Comparison of ENCODE assay signal across 1 cellular context in the genomic region with DNA sequence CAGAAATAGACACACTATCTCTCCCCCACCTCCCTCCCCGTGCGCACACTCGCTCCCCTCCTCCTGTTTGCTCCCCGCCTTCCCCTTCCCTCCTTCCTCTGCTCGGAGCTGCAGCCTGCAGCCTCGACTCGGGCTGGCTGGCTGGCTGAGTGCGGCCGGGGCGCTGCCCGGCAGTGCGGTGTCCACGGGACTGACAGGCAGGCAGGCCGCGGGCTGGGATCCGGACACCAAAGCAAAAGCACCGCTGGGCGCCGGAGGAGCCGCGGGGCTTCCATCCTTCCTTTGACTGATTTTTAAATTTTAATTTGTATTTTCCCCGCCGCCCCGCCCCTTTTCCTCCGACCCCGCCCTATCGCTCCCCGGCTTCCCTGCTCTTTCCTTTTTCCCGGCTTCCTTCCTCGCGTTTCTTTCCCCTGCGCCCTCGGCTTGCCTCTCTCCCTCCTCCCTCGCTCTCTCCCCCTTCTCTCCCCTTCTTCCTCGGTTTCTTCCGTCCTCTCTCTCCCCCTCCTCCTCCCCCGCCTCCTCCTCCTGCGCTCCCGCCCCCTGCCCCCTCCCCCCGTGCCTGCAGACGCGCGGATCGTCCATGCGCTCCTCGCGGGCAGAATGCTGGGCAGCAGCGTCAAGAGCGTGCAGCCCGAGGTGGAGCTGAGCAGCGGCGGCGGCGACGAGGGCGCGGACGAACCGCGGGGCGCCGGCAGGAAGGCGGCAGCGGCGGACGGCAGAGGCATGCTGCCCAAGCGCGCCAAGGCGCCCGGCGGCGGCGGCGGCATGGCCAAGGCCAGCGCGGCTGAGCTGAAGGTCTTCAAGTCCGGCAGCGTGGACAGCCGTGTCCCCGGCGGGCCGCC.
TF ChIP-seq lines count a peak whose summit lies in the region.

No MANE protein-coding gene starts in this region.

TF ChIP-seq in K562, 482 proteins besides CTCF, POLR2A, EP300 and RAD21 (continued from another document and continues in another):
- TF ChIP-seq, protein P1, sequence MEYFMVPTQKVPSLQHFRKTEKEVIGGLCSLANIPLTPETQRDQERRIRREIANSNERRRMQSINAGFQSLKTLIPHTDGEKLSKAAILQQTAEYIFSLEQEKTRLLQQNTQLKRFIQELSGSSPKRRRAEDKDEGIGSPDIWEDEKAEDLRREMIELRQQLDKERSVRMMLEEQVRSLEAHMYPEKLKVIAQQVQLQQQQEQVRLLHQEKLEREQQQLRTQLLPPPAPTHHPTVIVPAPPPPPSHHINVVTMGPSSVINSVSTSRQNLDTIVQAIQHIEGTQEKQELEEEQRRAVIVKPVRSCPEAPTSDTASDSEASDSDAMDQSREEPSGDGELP (CRISPR knock-in tag; IDR thresholded peaks at IDR 0.05; ENCODE audit: borderline replicate concordance), result peak; percentile 49; the same call in 1 of the 2 replicates
- no peak for TF ChIP-seq ZNF780A (CRISPR knock-in tag; IDR thresholded peaks at IDR 0.05)
- TF ChIP-seq, protein P2, sequence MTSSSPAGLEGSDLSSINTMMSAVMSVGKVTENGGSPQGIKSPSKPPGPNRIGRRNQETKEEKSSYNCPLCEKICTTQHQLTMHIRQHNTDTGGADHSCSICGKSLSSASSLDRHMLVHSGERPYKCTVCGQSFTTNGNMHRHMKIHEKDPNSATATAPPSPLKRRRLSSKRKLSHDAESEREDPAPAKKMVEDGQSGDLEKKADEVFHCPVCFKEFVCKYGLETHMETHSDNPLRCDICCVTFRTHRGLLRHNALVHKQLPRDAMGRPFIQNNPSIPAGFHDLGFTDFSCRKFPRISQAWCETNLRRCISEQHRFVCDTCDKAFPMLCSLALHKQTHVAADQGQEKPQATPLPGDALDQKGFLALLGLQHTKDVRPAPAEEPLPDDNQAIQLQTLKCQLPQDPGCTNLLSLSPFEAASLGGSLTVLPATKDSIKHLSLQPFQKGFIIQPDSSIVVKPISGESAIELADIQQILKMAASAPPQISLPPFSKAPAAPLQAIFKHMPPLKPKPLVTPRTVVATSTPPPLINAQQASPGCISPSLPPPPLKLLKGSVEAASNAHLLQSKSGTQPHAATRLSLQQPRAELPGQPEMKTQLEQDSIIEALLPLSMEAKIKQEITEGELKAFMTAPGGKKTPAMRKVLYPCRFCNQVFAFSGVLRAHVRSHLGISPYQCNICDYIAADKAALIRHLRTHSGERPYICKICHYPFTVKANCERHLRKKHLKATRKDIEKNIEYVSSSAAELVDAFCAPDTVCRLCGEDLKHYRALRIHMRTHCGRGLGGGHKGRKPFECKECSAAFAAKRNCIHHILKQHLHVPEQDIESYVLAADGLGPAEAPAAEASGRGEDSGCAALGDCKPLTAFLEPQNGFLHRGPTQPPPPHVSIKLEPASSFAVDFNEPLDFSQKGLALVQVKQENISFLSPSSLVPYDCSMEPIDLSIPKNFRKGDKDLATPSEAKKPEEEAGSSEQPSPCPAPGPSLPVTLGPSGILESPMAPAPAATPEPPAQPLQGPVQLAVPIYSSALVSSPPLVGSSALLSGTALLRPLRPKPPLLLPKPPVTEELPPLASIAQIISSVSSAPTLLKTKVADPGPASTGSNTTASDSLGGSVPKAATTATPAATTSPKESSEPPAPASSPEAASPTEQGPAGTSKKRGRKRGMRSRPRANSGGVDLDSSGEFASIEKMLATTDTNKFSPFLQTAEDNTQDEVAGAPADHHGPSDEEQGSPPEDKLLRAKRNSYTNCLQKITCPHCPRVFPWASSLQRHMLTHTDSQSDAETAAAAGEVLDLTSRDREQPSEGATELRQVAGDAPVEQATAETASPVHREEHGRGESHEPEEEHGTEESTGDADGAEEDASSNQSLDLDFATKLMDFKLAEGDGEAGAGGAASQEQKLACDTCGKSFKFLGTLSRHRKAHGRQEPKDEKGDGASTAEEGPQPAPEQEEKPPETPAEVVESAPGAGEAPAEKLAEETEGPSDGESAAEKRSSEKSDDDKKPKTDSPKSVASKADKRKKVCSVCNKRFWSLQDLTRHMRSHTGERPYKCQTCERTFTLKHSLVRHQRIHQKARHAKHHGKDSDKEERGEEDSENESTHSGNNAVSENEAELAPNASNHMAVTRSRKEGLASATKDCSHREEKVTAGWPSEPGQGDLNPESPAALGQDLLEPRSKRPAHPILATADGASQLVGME (CRISPR knock-in tag; IDR thresholded peaks at IDR 0.05), result no peak
- peak in 1 of 2 experiments; percentile 11; a peak in 1 of 4 replicates for TF ChIP-seq TEAD1 (CRISPR knock-in tag; IDR thresholded peaks at IDR 0.05)
- no peak for TF ChIP-seq SMAD2 (IDR thresholded peaks at IDR 0.05; ENCODE audit: low read depth, low read length)
- TF ChIP-seq, protein P3, sequence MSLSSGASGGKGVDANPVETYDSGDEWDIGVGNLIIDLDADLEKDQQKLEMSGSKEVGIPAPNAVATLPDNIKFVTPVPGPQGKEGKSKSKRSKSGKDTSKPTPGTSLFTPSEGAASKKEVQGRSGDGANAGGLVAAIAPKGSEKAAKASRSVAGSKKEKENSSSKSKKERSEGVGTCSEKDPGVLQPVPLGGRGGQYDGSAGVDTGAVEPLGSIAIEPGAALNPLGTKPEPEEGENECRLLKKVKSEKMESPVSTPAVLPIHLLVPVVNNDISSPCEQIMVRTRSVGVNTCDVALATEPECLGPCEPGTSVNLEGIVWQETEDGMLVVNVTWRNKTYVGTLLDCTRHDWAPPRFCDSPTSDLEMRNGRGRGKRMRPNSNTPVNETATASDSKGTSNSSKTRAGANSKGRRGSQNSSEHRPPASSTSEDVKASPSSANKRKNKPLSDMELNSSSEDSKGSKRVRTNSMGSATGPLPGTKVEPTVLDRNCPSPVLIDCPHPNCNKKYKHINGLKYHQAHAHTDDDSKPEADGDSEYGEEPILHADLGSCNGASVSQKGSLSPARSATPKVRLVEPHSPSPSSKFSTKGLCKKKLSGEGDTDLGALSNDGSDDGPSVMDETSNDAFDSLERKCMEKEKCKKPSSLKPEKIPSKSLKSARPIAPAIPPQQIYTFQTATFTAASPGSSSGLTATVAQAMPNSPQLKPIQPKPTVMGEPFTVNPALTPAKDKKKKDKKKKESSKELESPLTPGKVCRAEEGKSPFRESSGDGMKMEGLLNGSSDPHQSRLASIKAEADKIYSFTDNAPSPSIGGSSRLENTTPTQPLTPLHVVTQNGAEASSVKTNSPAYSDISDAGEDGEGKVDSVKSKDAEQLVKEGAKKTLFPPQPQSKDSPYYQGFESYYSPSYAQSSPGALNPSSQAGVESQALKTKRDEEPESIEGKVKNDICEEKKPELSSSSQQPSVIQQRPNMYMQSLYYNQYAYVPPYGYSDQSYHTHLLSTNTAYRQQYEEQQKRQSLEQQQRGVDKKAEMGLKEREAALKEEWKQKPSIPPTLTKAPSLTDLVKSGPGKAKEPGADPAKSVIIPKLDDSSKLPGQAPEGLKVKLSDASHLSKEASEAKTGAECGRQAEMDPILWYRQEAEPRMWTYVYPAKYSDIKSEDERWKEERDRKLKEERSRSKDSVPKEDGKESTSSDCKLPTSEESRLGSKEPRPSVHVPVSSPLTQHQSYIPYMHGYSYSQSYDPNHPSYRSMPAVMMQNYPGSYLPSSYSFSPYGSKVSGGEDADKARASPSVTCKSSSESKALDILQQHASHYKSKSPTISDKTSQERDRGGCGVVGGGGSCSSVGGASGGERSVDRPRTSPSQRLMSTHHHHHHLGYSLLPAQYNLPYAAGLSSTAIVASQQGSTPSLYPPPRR (CRISPR knock-in tag; IDR thresholded peaks at IDR 0.05; ENCODE audit: borderline replicate concordance), result no peak
- no peak for TF ChIP-seq MTA3 (IDR thresholded peaks at IDR 0.05; ENCODE audit: borderline replicate concordance)
- no peak for TF ChIP-seq ZNF785 (CRISPR knock-in tag; IDR thresholded peaks at IDR 0.05)
- TF ChIP-seq NCOA6 (IDR thresholded peaks at IDR 0.05), result no peak
- no peak for TF ChIP-seq ZNF224 (CRISPR knock-in tag; IDR thresholded peaks at IDR 0.05)
- TF ChIP-seq ZNF764 (CRISPR knock-in tag; IDR thresholded peaks at IDR 0.05; ENCODE audit: low read depth), result no peak
- TF ChIP-seq, protein P4, sequence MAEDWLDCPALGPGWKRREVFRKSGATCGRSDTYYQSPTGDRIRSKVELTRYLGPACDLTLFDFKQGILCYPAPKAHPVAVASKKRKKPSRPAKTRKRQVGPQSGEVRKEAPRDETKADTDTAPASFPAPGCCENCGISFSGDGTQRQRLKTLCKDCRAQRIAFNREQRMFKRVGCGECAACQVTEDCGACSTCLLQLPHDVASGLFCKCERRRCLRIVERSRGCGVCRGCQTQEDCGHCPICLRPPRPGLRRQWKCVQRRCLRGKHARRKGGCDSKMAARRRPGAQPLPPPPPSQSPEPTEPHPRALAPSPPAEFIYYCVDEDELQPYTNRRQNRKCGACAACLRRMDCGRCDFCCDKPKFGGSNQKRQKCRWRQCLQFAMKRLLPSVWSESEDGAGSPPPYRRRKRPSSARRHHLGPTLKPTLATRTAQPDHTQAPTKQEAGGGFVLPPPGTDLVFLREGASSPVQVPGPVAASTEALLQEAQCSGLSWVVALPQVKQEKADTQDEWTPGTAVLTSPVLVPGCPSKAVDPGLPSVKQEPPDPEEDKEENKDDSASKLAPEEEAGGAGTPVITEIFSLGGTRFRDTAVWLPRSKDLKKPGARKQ (CRISPR knock-in tag; IDR thresholded peaks at IDR 0.05), result no peak
- TF ChIP-seq, protein P5, sequence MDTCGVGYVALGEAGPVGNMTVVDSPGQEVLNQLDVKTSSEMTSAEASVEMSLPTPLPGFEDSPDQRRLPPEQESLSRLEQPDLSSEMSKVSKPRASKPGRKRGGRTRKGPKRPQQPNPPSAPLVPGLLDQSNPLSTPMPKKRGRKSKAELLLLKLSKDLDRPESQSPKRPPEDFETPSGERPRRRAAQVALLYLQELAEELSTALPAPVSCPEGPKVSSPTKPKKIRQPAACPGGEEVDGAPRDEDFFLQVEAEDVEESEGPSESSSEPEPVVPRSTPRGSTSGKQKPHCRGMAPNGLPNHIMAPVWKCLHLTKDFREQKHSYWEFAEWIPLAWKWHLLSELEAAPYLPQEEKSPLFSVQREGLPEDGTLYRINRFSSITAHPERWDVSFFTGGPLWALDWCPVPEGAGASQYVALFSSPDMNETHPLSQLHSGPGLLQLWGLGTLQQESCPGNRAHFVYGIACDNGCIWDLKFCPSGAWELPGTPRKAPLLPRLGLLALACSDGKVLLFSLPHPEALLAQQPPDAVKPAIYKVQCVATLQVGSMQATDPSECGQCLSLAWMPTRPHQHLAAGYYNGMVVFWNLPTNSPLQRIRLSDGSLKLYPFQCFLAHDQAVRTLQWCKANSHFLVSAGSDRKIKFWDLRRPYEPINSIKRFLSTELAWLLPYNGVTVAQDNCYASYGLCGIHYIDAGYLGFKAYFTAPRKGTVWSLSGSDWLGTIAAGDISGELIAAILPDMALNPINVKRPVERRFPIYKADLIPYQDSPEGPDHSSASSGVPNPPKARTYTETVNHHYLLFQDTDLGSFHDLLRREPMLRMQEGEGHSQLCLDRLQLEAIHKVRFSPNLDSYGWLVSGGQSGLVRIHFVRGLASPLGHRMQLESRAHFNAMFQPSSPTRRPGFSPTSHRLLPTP (IDR thresholded peaks at IDR 0.05; ENCODE audit: borderline replicate concordance, extremely low read depth, insufficient read length), result no peak
- no peak for TF ChIP-seq ILF3 (IDR thresholded peaks at IDR 0.05; ENCODE audit: borderline replicate concordance)
- peak; percentile 90 for TF ChIP-seq MEF2A (IDR thresholded peaks at IDR 0.05; ENCODE audit: control insufficient read depth, low read depth, low read length)
- TF ChIP-seq STAT5B (CRISPR knock-in tag; IDR thresholded peaks at IDR 0.05), result no peak
- TF ChIP-seq POLR3G (IDR thresholded peaks at IDR 0.05; ENCODE audit: extremely low read depth, insufficient read length, insufficient replicate concordance), result no peak
- no peak for TF ChIP-seq PPARD (CRISPR knock-in tag; IDR thresholded peaks at IDR 0.05)
- TF ChIP-seq ZNF408 (CRISPR knock-in tag; IDR thresholded peaks at IDR 0.05; ENCODE audit: low read depth), result no peak
- TF ChIP-seq ZNF24 (IDR thresholded peaks at IDR 0.05), result no peak
- no peak for TF ChIP-seq STAG1 (CRISPR knock-in tag; IDR thresholded peaks at IDR 0.05; ENCODE audit: borderline replicate concordance)
- no peak for TF ChIP-seq FIP1L1 (IDR thresholded peaks at IDR 0.05; ENCODE audit: low read depth, low read length, poor library complexity, severe bottlenecking)
- TF ChIP-seq ZNF133 (CRISPR knock-in tag; IDR thresholded peaks at IDR 0.05), result no peak
- no peak for TF ChIP-seq MAFF (IDR thresholded peaks at IDR 0.05; ENCODE audit: low read length)
- TF ChIP-seq EHMT2 (IDR thresholded peaks at IDR 0.05), result no peak
- TF ChIP-seq ARHGAP35 (IDR thresholded peaks at IDR 0.05; ENCODE audit: partially characterized antibody), result no peak
- TF ChIP-seq NR4A1 (CRISPR knock-in tag; IDR thresholded peaks at IDR 0.05), result no peak
- 0 out of 2 replicates have a peak, but pooled peaks have one; percentile 39 for TF ChIP-seq NR4A1 (tag; IDR thresholded peaks at IDR 0.05)
- no peak for TF ChIP-seq ARID1B (IDR thresholded peaks at IDR 0.05)
- TF ChIP-seq, protein P6, sequence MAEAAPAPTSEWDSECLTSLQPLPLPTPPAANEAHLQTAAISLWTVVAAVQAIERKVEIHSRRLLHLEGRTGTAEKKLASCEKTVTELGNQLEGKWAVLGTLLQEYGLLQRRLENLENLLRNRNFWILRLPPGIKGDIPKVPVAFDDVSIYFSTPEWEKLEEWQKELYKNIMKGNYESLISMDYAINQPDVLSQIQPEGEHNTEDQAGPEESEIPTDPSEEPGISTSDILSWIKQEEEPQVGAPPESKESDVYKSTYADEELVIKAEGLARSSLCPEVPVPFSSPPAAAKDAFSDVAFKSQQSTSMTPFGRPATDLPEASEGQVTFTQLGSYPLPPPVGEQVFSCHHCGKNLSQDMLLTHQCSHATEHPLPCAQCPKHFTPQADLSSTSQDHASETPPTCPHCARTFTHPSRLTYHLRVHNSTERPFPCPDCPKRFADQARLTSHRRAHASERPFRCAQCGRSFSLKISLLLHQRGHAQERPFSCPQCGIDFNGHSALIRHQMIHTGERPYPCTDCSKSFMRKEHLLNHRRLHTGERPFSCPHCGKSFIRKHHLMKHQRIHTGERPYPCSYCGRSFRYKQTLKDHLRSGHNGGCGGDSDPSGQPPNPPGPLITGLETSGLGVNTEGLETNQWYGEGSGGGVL (CRISPR knock-in tag; IDR thresholded peaks at IDR 0.05), result no peak
- no peak for TF ChIP-seq BACH1 (tag; IDR thresholded peaks at IDR 0.05)
- TF ChIP-seq KDM4B (IDR thresholded peaks at IDR 0.05; ENCODE audit: borderline replicate concordance in 2 of 2, low read depth in 1 of 2), result no peak
- no peak for TF ChIP-seq LEF1 (IDR thresholded peaks at IDR 0.05)
- TF ChIP-seq, protein P7, sequence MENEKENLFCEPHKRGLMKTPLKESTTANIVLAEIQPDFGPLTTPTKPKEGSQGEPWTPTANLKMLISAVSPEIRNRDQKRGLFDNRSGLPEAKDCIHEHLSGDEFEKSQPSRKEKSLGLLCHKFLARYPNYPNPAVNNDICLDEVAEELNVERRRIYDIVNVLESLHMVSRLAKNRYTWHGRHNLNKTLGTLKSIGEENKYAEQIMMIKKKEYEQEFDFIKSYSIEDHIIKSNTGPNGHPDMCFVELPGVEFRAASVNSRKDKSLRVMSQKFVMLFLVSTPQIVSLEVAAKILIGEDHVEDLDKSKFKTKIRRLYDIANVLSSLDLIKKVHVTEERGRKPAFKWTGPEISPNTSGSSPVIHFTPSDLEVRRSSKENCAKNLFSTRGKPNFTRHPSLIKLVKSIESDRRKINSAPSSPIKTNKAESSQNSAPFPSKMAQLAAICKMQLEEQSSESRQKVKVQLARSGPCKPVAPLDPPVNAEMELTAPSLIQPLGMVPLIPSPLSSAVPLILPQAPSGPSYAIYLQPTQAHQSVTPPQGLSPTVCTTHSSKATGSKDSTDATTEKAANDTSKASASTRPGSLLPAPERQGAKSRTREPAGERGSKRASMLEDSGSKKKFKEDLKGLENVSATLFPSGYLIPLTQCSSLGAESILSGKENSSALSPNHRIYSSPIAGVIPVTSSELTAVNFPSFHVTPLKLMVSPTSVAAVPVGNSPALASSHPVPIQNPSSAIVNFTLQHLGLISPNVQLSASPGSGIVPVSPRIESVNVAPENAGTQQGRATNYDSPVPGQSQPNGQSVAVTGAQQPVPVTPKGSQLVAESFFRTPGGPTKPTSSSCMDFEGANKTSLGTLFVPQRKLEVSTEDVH (IDR thresholded peaks at IDR 0.05; ENCODE audit: low read depth, partially characterized antibody), result no peak
